In genomic region chr11:34811858-34812257, GRCh38 we compare ENCODE assay signal across 7 cellular contexts.
"Had no signal": no experiment of that assay in that cellular context is flagged by ENCODE, and none has a peak within 500 bp of the region (broad histone marks: within the 10 kb centered on the region; RNA-seq: fewer than 3 reads in every experiment).

No MANE protein-coding gene starts in this region.

- H3K4me2 ChIP-seq: GM23338 had no signal

- DNase-seq: H9, HCEC 1CT, IMR-90 had no signal

- FAIRE-seq: H1, H54, HTR-8/SVneo had no signal

- H3K4me3 ChIP-seq: GM23338 had no signal

- H2AFZ ChIP-seq: GM23338 had no signal

- ATAC-seq: GM23338 had no signal
